Comparison of ENCODE assay signal across 16 cellular contexts in genomic region chr10:61142987-61143386, GRCh38.
DNase-seq lines count a peak whose midpoint lies in the region; ATAC-seq and TF ChIP-seq lines count a peak whose summit lies in the region.
"Had no signal": no experiment of that assay in that cellular context is flagged by ENCODE, and none has a peak within 500 bp of the region (broad histone marks: within the 10 kb centered on the region; RNA-seq: fewer than 3 reads in every experiment).

No MANE protein-coding gene starts in this region.

- H3K27me3 ChIP-seq in aorta (ENCODE audit: control insufficient read depth in 1 of 2, insufficient read depth in 2 of 2, low read length in 1 of 2): peaks cover 0 to 2% of the 10 kb centered on the region in 2 donors

- TF ChIP-seq CTCF in C4-2B (conservative IDR thresholded peaks at IDR 0.05) (peak; percentile 32), GM13977 (IDR thresholded peaks at IDR 0.05; ENCODE audit: extremely low read depth, insufficient read depth, missing control alignments) (peak; percentile 15), fibroblast of mammary gland (conservative IDR thresholded peaks at IDR 0.05; ENCODE audit: control insufficient read depth, insufficient read depth, low read depth, low read length) (peak; percentile 1)

- H3K9me3 ChIP-seq in aorta (ENCODE audit: control insufficient read depth, low read length): no peaks in the 10 kb centered on the region
- H3K9me3 ChIP-seq: HAP-1 had no signal

- intact Hi-C loops in aorta (cut with DNase I): loop anchor here (5.0 to 10.0 kb wide), 2 partner anchors 139 to 592 kb away; no protein-coding TSS in a partner anchor
- intact Hi-C loops in posterior vena cava (cut with DNase I): loop anchor here in 1 of 2 donors (10.0 kb wide), 1 partner anchor 602 kb away; no protein-coding TSS in a partner anchor

- no peaks in the 10 kb centered on the region for H3K36me3 ChIP-seq in aorta (ENCODE audit: control insufficient read depth in 1 of 2, insufficient read depth in 2 of 2, low read length in 1 of 2)
- H3K36me3 ChIP-seq: HAP-1 had no signal

- 96 to 98% methylated on average over 1 of the region's 1 CpG for WGBS in aorta, 2 donors

- ATAC-seq in HG02938 (IDR thresholded peaks at IDR 0.05; ENCODE audit: unreplicated experiment) (no peak), aorta (ENCODE audit: low FRiP score) (no peak)
- ATAC-seq: CD8-positive, alpha-beta T cell; Panc1 had no signal

- no peaks in the 10 kb centered on the region for H3K4me1 ChIP-seq in aorta (ENCODE audit: control insufficient read depth in 1 of 2, insufficient read depth in 2 of 2, low read length in 2 of 2)
- H3K4me1 ChIP-seq: HAP-1 had no signal

- in situ Hi-C loops in GM13977 (cut with MboI; ENCODE audit: low pct_unique_long_range_greater_than_20kb, low sequenced_read_pairs, unreplicated experiment): no loop called here

- H3K4me3 ChIP-seq in fibroblast of mammary gland (ENCODE audit: control insufficient read depth, low read depth, low read length): no peak overlapping the region
- no peak overlapping the region for H3K4me3 ChIP-seq in aorta (ENCODE audit: low read length in 2 of 2)
- H3K4me3 ChIP-seq: HAP-1 had no signal

- DNase-seq in GM13977 (ENCODE audit: low spot score) (no peak), NCI-H69 (lab: John Stamatoyannopoulos, UW) (peak; percentile 2), fibroblast of mammary gland (ENCODE audit: low read depth) (no peak), aorta (no peak), posterior vena cava (ENCODE audit: low spot score) (no peak)
- DNase-seq: CD8-positive, alpha-beta T cell; EL; MV-4-11; NCI-H1436; NCI-H2029 treated with DMSO at 0.1 percent for 48 hours; NCI-H524 treated with DMSO at 0.1 percent for 48 hours; Right ventricle myocardium superior had no signal

- H3K27ac ChIP-seq in C4-2B (no peak overlapping the region), aorta (ENCODE audit: low read depth in 1 of 2, low read length in 2 of 2) (no peak overlapping the region)
